In the genomic region with DNA sequence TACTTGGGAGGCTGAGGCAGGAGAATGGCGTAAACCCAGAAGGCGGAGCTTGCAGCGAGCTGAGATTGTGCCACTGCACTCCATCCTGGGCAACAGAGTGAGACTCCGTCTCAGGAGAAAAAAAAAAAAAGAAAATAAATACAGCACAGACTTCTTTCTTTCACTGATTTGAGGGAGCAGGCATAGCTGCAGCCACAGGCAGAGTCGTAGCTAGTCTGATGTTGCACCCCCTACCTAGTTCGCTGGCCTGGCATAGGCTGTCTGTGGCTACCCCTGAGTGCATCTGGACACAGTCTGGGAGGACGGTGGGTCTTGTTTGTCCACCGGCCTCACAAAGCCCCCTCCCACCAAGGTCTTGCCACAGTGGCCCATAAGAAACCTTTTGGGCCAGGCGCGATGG, we compare ENCODE assay signal across 26 cellular contexts. TPM values are rescaled to one million over a fixed set of nuclear protein-coding genes. Genes with fewer than 3 reads are reported as not detected.
"Had no signal": no experiment of that assay in that cellular context is flagged by ENCODE, and none has a peak within 500 bp of the region (broad histone marks: within the 10 kb centered on the region; RNA-seq: fewer than 3 reads in every experiment).

No MANE protein-coding gene starts in this region.

- H3K4me1 Mint-ChIP-seq: mesothelial cell of epicardium had no signal

- FAIRE-seq: colon, endothelial cell of umbilical vein, frontal cortex had no signal

- H2AFZ ChIP-seq: hepatocyte had no signal

- H3K27ac Mint-ChIP-seq: immature natural killer cell, mesothelial cell of epicardium had no signal

- H3K9me3 Mint-ChIP-seq: mesothelial cell of epicardium had no signal

- ATAC-seq: foreskin keratinocyte, gastroesophageal sphincter, heart left ventricle, left cardiac atrium, left lung, left ventricle myocardium superior, lower lobe of right lung, mucosa of descending colon had no signal

- H3K4me2 ChIP-seq: hepatocyte had no signal

- H3K4me3 ChIP-seq: coronary artery, dorsolateral prefrontal cortex, esophagus muscularis mucosa, gastroesophageal sphincter, heart left ventricle, hepatocyte, left lung, lower lobe of right lung, mucosa of descending colon had no signal

- H3K4me3 Mint-ChIP-seq: immature natural killer cell, mesothelial cell of epicardium had no signal

- H3K4me1 ChIP-seq: foreskin keratinocyte, gastroesophageal sphincter, left lung, lower lobe of right lung had no signal

- H3K27ac ChIP-seq: coronary artery, dorsolateral prefrontal cortex, esophagus muscularis mucosa, foreskin keratinocyte, gastroesophageal sphincter, heart left ventricle, hepatocyte, left lung, lower lobe of right lung had no signal

- H3K27me3 ChIP-seq: dorsolateral prefrontal cortex, esophagus muscularis mucosa, foreskin keratinocyte, gastroesophageal sphincter, heart left ventricle, hepatocyte, left lung had no signal

- DNase-seq: cerebellar nuclear complex; dermis blood vessel endothelial cell; effector CD4-positive, alpha-beta T cell; effector memory CD4-positive, alpha-beta T cell; foreskin keratinocyte; hypothalamus; immature natural killer cell; islet precursor cell; left cardiac atrium; left lung; left ventricle myocardium superior; lower lobe of right lung; mesenchymal stem cell had no signal

RNA-seq across cellular contexts. Expression of gene IL3RA, which starts 21.4 kb away (rescaled TPM):
- total RNA-seq: epithelial cell of proximal tubule, fibroblast of villous mesenchyme, foreskin keratinocyte had no signal
- polyA plus RNA-seq: foreskin keratinocyte had no signal
